Comparison of ENCODE assay signal across 29 cellular contexts in the genomic region with DNA sequence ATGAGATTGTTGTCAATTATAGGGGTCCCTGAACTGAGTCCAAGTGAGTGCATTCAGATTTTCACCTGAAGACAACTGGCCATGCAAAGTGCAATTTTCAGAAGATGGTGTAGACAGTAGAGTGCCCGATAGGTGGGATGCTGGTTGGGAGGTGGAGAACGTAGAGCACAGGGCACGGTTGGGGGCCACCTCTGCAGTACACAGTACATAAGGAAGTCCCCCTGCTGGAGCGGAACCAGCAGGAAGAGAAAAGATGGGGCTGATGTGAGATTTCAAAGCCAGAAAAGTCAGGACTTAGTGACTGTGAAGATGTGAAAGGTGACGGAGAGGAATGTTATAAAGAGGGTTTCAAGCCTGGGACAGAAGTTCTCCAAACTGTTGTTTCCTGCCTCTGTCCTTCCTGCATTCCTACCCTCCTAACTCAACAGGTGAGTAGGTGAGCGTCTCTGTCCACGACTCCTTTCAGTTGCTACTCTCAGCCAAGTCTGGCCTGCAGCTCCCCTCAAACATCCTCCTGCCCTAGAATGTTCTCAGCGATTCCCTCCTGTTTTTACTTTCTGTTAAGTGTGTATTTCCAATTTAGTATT.
"Had no signal": no experiment of that assay in that cellular context is flagged by ENCODE, and none has a peak within 500 bp of the region (broad histone marks: within the 10 kb centered on the region; RNA-seq: fewer than 3 reads in every experiment).

No MANE protein-coding gene starts in this region.

- H3K4me1 ChIP-seq: ascending aorta, psoas muscle had no signal

- DNase-seq: activated CD4-positive, alpha-beta T cell treated with anti-CD3 and anti-CD28 coated beads for 4 hours; activated CD4-positive, alpha-beta T cell treated with anti-CD3 and anti-CD28 coated beads, Interleukin-2, amount 50 U/mL, for 48 hours; activated CD4-positive, CD25-positive, alpha-beta regulatory T cell; activated CD8-positive, alpha-beta memory T cell treated with anti-CD3 and anti-CD28 coated beads, Interleukin-2, amount 50 U/mL, for 48 hours; activated naive CD4-positive, alpha-beta T cell; activated T-cell treated with anti-CD3 and anti-CD28 coated beads, Interleukin-2, amount 50 U/mL, for 4 hours; adrenal gland; effector memory CD8-positive, alpha-beta T cell; esophagus squamous epithelium; heart right ventricle; kidney; naive thymus-derived CD8-positive, alpha-beta T cell; ovary; psoas muscle; spleen; stimulated activated CD4-positive, alpha-beta T cell treated with anti-CD3 and anti-CD28 coated beads, Interleukin-4, amount 100 ng/mL, for 24 hours; stimulated activated naive CD4-positive, alpha-beta T cell treated with Interleukin-2 at 50 U/mL for 16 hours; T-helper 17 cell; upper lobe of right lung had no signal

- H3K27me3 ChIP-seq: adrenal gland, ascending aorta, esophagus squamous epithelium, heart right ventricle, neutrophil, ovary, right atrium auricular region, spleen, upper lobe of right lung had no signal

- H3K36me3 ChIP-seq: adrenal gland, ascending aorta, esophagus squamous epithelium, heart right ventricle, neutrophil, ovary, right atrium auricular region, spleen, thoracic aorta, upper lobe of right lung had no signal

- H3K27ac ChIP-seq: adrenal gland, ascending aorta, esophagus squamous epithelium, neutrophil, ovary, psoas muscle, right atrium auricular region, spleen, thoracic aorta, upper lobe of right lung had no signal

- H3K36me3 Mint-ChIP-seq: activated naive CD8-positive, alpha-beta T cell; naive thymus-derived CD8-positive, alpha-beta T cell had no signal

- H3K27ac Mint-ChIP-seq: activated naive CD8-positive, alpha-beta T cell; activated T-helper 2 cell treated with anti-CD3 and anti-CD28 coated beads, Interferon-gamma antibody, Interleukin-2, Interleukin-4, amounts not matched to agents 10 μg/mL and 5 μg/mL and 100 μg/mL, durations not matched to agents 14 hours and 24 hours and 36 hours; effector memory CD8-positive, alpha-beta T cell; T-helper 17 cell had no signal

- H3K9me3 Mint-ChIP-seq: activated T-cell treated with anti-CD3 and anti-CD28 coated beads, Interleukin-2, amount 50 U/mL, for 4 hours; activated T-helper 2 cell treated with anti-CD3 and anti-CD28 coated beads, Interferon-gamma antibody, Interleukin-2, Interleukin-4, amounts not matched to agents 10 μg/mL and 5 μg/mL and 100 μg/mL, durations not matched to agents 14 hours and 24 hours and 36 hours; central memory CD8-positive, alpha-beta T cell had no signal

- ATAC-seq: activated T-cell treated with anti-CD3 and anti-CD28 coated beads, Interleukin-2, amount 50 U/mL, for 4 hours; effector memory CD8-positive, alpha-beta T cell; heart right ventricle; left lobe of liver; naive thymus-derived CD8-positive, alpha-beta T cell; psoas muscle; T-helper 17 cell; upper lobe of right lung had no signal

- FAIRE-seq: colon, kidney had no signal

- H3K27me3 Mint-ChIP-seq: central memory CD8-positive, alpha-beta T cell; effector memory CD8-positive, alpha-beta T cell; T-helper 17 cell had no signal

- H3K4me3 ChIP-seq: adrenal gland, ascending aorta, esophagus squamous epithelium, heart right ventricle, lung, ovary, psoas muscle, right atrium auricular region, spleen, thoracic aorta, upper lobe of right lung had no signal

- H3K9me3 ChIP-seq: adrenal gland, ascending aorta, esophagus squamous epithelium, heart right ventricle, neutrophil, ovary, psoas muscle, right atrium auricular region, spleen, thoracic aorta, upper lobe of right lung had no signal

- H3K4me1 Mint-ChIP-seq: central memory CD8-positive, alpha-beta T cell; T-helper 17 cell had no signal

- H3K4me3 Mint-ChIP-seq: activated naive CD8-positive, alpha-beta T cell; activated T-cell treated with anti-CD3 and anti-CD28 coated beads, Interleukin-2, amount 50 U/mL, for 4 hours; central memory CD8-positive, alpha-beta T cell; effector memory CD8-positive, alpha-beta T cell; naive thymus-derived CD8-positive, alpha-beta T cell; T-helper 17 cell had no signal
